Comparison of ENCODE assay signal across 10 cellular contexts in the genomic region with DNA sequence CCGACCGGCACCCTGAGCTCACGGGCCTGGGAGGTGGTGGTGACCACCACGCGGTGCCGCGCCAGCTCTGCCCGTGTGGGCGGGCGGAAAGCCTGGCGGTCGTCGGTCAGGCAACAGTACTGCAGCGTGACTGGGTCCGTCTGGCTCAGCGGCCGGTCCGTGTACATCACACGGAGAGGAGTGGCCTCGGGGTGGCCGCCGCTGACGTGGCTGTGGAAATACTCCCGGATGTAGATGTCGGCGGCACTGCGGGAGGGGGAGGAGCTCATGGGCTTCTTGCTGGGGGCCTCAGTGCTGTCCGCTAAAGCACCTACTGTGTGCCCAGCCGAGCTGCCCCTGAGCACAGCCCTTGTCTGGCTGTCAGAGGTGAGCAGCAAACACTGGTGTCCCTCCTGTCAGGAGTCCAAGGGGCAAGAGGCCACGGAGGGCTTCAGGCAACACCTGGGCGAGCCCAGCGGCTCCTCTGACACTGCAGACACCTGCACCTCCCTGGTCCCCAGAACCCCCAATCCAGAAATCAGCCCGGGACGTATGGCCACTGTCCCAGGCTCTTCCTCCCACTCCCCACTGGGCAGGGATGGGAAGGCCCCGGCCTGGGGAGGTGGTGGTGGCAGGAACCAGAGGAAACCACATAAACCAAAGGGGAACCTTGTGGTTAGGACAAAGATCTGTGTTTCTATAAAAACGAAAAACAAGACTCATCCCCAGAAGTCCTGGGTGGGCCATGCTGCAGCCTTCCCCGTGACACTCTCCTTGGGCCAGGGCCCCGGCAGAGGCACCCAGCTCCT. TPM values are rescaled to one million over a fixed set of nuclear protein-coding genes. Genes with fewer than 3 reads are reported as not detected.
DNase-seq lines count a peak whose midpoint lies in the region; ATAC-seq and TF ChIP-seq lines count a peak whose summit lies in the region.
"Had no signal": no experiment of that assay in that cellular context is flagged by ENCODE, and none has a peak within 500 bp of the region (broad histone marks: within the 10 kb centered on the region; RNA-seq: fewer than 3 reads in every experiment).

No MANE protein-coding gene starts in this region.

- ATAC-seq in GM19351 (IDR thresholded peaks at IDR 0.05; ENCODE audit: unreplicated experiment) (peak; percentile 63), HG03432 (IDR thresholded peaks at IDR 0.05; ENCODE audit: unreplicated experiment) (peak; percentile 74), left lung (peak; percentile 61), HG03571 (IDR thresholded peaks at IDR 0.05; ENCODE audit: unreplicated experiment) (no peak), PC-3 (no peak)

- no peaks in the 10 kb centered on the region for H3K9me3 ChIP-seq in left lung
- H3K9me3 ChIP-seq in PC-3 (ENCODE audit: low read length) = no peaks in the 10 kb centered on the region

- H3K9ac ChIP-seq in PC-3 (ENCODE audit: low read length) = no peak overlapping the region

- TF ChIP-seq CTCF in left lung (IDR thresholded peaks at IDR 0.05) (no peak), PC-3 (conservative IDR thresholded peaks at IDR 0.05; ENCODE audit: low read depth, low read length) (no peak)

- H2AFZ ChIP-seq in PC-3 (ENCODE audit: low read length) = no peak overlapping the region

- peak overlapping the region in 1 of 2 donors; percentile 68 for H3K27ac ChIP-seq in left lung
- no peak overlapping the region for H3K27ac ChIP-seq in PC-3 (ENCODE audit: low read length)

- intact Hi-C loops in left lung (cut with DNase I) = no loop called here
- intact Hi-C loops in PC-3 (cut with micrococcal nuclease) = no loop called here

- CTCF ChIA-PET in PC-3 (lab: Charles Lee) = no interaction called here

- BruUV-seq in PC-3 (replicated peaks; lab: Mats Ljungman, UMichigan) = no TSS peak

- H3K9me2 ChIP-seq in PC-3 (replicated peaks; ENCODE audit: low read length) = no peaks in the 10 kb centered on the region

- DNase-seq in activated CD4-positive, alpha-beta T cell treated with anti-CD3 and anti-CD28 coated beads, Interleukin-2, amount 50 U/mL, for 24 hours (ENCODE audit: low read depth in 1 of 2, low spot score in 1 of 2) = peak; percentile 21 to 22
- DNase-seq in left lung (peak; percentile 81 to 92), NCI-H69 (lab: John Stamatoyannopoulos, UW) (no peak), NCI-H187 (lab: John Stamatoyannopoulos, UW) (no peak), PC-3 (no peak)

- H3K4me1 ChIP-seq in left lung (peaks cover 0 to 43% of the 10 kb centered on the region in 2 donors), PC-3 (ENCODE audit: insufficient read depth, low read length) (no peaks in the 10 kb centered on the region)

- H3K4me3 ChIP-seq in left lung = peak overlapping the region in 1 of 2 donors; percentile 13
- no peak overlapping the region for H3K4me3 ChIP-seq in PC-3 (ENCODE audit: low read length)

- no peaks in the 10 kb centered on the region for H3F3A ChIP-seq in PC-3 (ENCODE audit: low read length, unreplicated experiment)

- POLR2A ChIA-PET in PC-3 (lab: Charles Lee; ENCODE audit: unreplicated experiment) = no interaction called here

- H3K79me2 ChIP-seq in PC-3 (ENCODE audit: low read length) = 0 out of 2 replicates have a peak, but pooled peaks cover under 1% of the 10 kb centered on the region

- peaks cover 0 to 39% of the 10 kb centered on the region in 2 donors for H3K27me3 ChIP-seq in left lung
- H3K27me3 ChIP-seq in PC-3 (ENCODE audit: low read length) = no peaks in the 10 kb centered on the region

- H3K4me2 ChIP-seq in PC-3 (ENCODE audit: low read length) = no peak overlapping the region

- no peaks in the 10 kb centered on the region for H4K20me1 ChIP-seq in PC-3 (ENCODE audit: low read length)

- H3K36me3 ChIP-seq in left lung (peaks cover 0 to 91% of the 10 kb centered on the region in 2 donors), PC-3 (ENCODE audit: low read depth, low read length) (no peaks in the 10 kb centered on the region)

RNA-seq across cellular contexts. Expression of gene HELZ2, which starts 6.5 kb away (rescaled TPM):
- total RNA-seq in left lung = 10 to 100 TPM; 45.8 to 53.3 TPM
- total RNA-seq in PC-3 (2014; rRNA removed) = 33.4 and 77.2 TPM in 2 replicates

RNA-seq across cellular contexts. Expression of gene FNDC11, which starts 13.6 kb away (rescaled TPM):
- total RNA-seq in left lung = under 1 TPM; 0.23 to 0.60 TPM
- 0.40 and 1.8 TPM in 2 replicates for total RNA-seq in PC-3 (2014; rRNA removed)

RNA-seq across cellular contexts. Expression of gene SRMS, which starts 20.0 kb away (rescaled TPM):
- not detected for total RNA-seq in left lung
- 0.22 and 0.63 TPM in 2 replicates for total RNA-seq in PC-3 (2014; rRNA removed)
- total RNA-seq: fibroblast of lung, NCI-H460 had no signal

RNA-seq across cellular contexts. Expression of gene PTK6, which starts 30.4 kb away (rescaled TPM):
- 1 to 10 TPM; 4.5 to 7.3 TPM for total RNA-seq in left lung
- total RNA-seq in PC-3 (2014; rRNA removed) = 11.1 and 15.1 TPM in 2 replicates

RNA-seq across cellular contexts. Expression of gene PPDPF, which starts 47.0 kb away (rescaled TPM):
- total RNA-seq in left lung (100 to 1,000 TPM; 233 to 662 TPM), PC-3 (2014; rRNA removed) (245 and 256 TPM in 2 replicates)

Comparison
In these comparisons a context has a peak if more than half of its experiments do, and no peak if none do; other contexts are left out.
1. ATAC-seq: peak in GM19351 (single experiment), HG03432 (single experiment) and left lung (single experiment); none in HG03571 (single experiment) and PC-3 (single experiment).
2. DNase-seq: peak in activated CD4-positive, alpha-beta T cell treated with anti-CD3 and anti-CD28 coated beads, Interleukin-2, amount 50 U/mL, for 24 hours (2 of 2) and left lung (2 of 2); none in NCI-H69 (single experiment), NCI-H187 (0 of 2) and PC-3 (single experiment).